1 cellular context compared by ENCODE assay signal in genomic region chr11:86182976-86183584, GRCh38.
TF ChIP-seq lines count a peak whose summit lies in the region.

No MANE protein-coding gene starts in this region.

TF ChIP-seq in K562, 482 proteins besides CTCF, POLR2A, EP300 and RAD21 (continued from another document and continues in another):
- TF ChIP-seq THRB (CRISPR knock-in tag; conservative IDR thresholded peaks at IDR 0.05) (no peak), CXXC5 (CRISPR knock-in tag; IDR thresholded peaks at IDR 0.05) (peak; percentile 76), MYNN (IDR thresholded peaks at IDR 0.05) (peak; percentile 82), MYNN (CRISPR knock-in tag; IDR thresholded peaks at IDR 0.05) (no peak), PHF21A (IDR thresholded peaks at IDR 0.05; ENCODE audit: borderline replicate concordance, low read depth) (no peak), GTF2F1 (IDR thresholded peaks at IDR 0.05; ENCODE audit: low read depth, low read length) (0 out of 2 replicates have a peak, but pooled peaks have one; percentile 59), MAZ (CRISPR knock-in tag; conservative IDR thresholded peaks at IDR 0.05 in 1 of 2, IDR thresholded peaks at IDR 0.05 in 1 of 2) (peak; percentile 53 to 55; a peak in 3 of 4 replicates), NRF1 (conservative IDR thresholded peaks at IDR 0.05 in 1 of 2, IDR thresholded peaks at IDR 0.05 in 1 of 2) (peak in 1 of 2 experiments; percentile 23; a peak in 1 of 4 replicates), OTX1 (CRISPR knock-in tag; IDR thresholded peaks at IDR 0.05) (peak; percentile 80), TRIM24 (IDR thresholded peaks at IDR 0.05) (peak; percentile 72 to 78), STAT6 (CRISPR knock-in tag; IDR thresholded peaks at IDR 0.05) (no peak), C11orf30 (IDR thresholded peaks at IDR 0.05; ENCODE audit: low read depth) (peak; percentile 96), BCL6 (CRISPR knock-in tag; IDR thresholded peaks at IDR 0.05) (peak; percentile 35; the same call in 1 of the 2 replicates), LARP7 (IDR thresholded peaks at IDR 0.05) (peak; percentile 82; the same call in 1 of the 2 replicates), NUFIP1 (IDR thresholded peaks at IDR 0.05; ENCODE audit: partially characterized antibody) (peak; percentile 43), KAT7 (CRISPR knock-in tag; IDR thresholded peaks at IDR 0.05; ENCODE audit: borderline replicate concordance) (no peak; the same call in 1 of the 2 replicates), TOE1 (IDR thresholded peaks at IDR 0.05; ENCODE audit: borderline replicate concordance) (no peak; the same call in 1 of the 2 replicates), TOE1 (CRISPR knock-in tag; IDR thresholded peaks at IDR 0.05; ENCODE audit: borderline replicate concordance, low read depth) (no peak), ASH1L (IDR thresholded peaks at IDR 0.05; ENCODE audit: borderline replicate concordance, low read depth, partially characterized antibody) (peak; percentile 28), HIVEP1 (CRISPR knock-in tag; IDR thresholded peaks at IDR 0.05) (peak; percentile 49; the same call in 1 of the 2 replicates), MEIS2 (IDR thresholded peaks at IDR 0.05; ENCODE audit: partially characterized antibody) (peak; percentile 76), RNF219 (CRISPR knock-in tag; IDR thresholded peaks at IDR 0.05) (no peak), EP400 (IDR thresholded peaks at IDR 0.05) (peak; percentile 87), CBX3 (IDR thresholded peaks at IDR 0.05; ENCODE audit: borderline replicate concordance in 1 of 2, low read length in 2 of 2) (0 out of 3 replicates have a peak, but pooled peaks of 1 of the 2 experiments have one; percentile 10), SMARCA4 (IDR thresholded peaks at IDR 0.05) (peak; percentile 79), L3MBTL2 (IDR thresholded peaks at IDR 0.05) (peak; percentile 93), ETS2 (tag; IDR thresholded peaks at IDR 0.05; ENCODE audit: borderline replicate concordance, poor library complexity, severe bottlenecking) (peak; percentile 54), CC2D1A (IDR thresholded peaks at IDR 0.05) (peak; percentile 28; the same call in 1 of the 2 replicates), TEAD1 (CRISPR knock-in tag; IDR thresholded peaks at IDR 0.05) (peak; percentile 54 to 64; a peak in 2 of 4 replicates), KLF10 (CRISPR knock-in tag; IDR thresholded peaks at IDR 0.05) (no peak), HSF4 (CRISPR knock-in tag; IDR thresholded peaks at IDR 0.05; ENCODE audit: borderline replicate concordance) (peak; percentile 73; the same call in 1 of the 2 replicates), CSDE1 (IDR thresholded peaks at IDR 0.05) (no peak), SMARCE1 (IDR thresholded peaks at IDR 0.05) (peak; percentile 87), ZNF76 (CRISPR knock-in tag; IDR thresholded peaks at IDR 0.05; ENCODE audit: borderline replicate concordance) (0 out of 2 replicates have a peak, but pooled peaks have one; percentile 46), KLF6 (CRISPR knock-in tag; IDR thresholded peaks at IDR 0.05; ENCODE audit: borderline replicate concordance) (peak; percentile 65), TBP (optimal IDR thresholded peaks at IDR 0.05; ENCODE audit: low read depth, low read length) (peak; percentile 49), FOS (IDR thresholded peaks at IDR 0.05; ENCODE audit: extremely low read depth, insufficient read length) (peak; percentile 3), GABPA (tag; conservative IDR thresholded peaks at IDR 0.05; ENCODE audit: low read depth) (peak; percentile 47; the same call in 1 of the 2 replicates), ZNF830 (CRISPR knock-in tag; IDR thresholded peaks at IDR 0.05) (no peak)
- TF ChIP-seq, protein P1, sequence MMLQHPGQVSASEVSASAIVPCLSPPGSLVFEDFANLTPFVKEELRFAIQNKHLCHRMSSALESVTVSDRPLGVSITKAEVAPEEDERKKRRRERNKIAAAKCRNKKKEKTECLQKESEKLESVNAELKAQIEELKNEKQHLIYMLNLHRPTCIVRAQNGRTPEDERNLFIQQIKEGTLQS (IDR thresholded peaks at IDR 0.05) = peak; percentile 84; the same call in 1 of the 2 replicates
- TF ChIP-seq, protein P1 (CRISPR knock-in tag; conservative IDR thresholded peaks at IDR 0.05) = no peak
- TF ChIP-seq, protein P2, sequence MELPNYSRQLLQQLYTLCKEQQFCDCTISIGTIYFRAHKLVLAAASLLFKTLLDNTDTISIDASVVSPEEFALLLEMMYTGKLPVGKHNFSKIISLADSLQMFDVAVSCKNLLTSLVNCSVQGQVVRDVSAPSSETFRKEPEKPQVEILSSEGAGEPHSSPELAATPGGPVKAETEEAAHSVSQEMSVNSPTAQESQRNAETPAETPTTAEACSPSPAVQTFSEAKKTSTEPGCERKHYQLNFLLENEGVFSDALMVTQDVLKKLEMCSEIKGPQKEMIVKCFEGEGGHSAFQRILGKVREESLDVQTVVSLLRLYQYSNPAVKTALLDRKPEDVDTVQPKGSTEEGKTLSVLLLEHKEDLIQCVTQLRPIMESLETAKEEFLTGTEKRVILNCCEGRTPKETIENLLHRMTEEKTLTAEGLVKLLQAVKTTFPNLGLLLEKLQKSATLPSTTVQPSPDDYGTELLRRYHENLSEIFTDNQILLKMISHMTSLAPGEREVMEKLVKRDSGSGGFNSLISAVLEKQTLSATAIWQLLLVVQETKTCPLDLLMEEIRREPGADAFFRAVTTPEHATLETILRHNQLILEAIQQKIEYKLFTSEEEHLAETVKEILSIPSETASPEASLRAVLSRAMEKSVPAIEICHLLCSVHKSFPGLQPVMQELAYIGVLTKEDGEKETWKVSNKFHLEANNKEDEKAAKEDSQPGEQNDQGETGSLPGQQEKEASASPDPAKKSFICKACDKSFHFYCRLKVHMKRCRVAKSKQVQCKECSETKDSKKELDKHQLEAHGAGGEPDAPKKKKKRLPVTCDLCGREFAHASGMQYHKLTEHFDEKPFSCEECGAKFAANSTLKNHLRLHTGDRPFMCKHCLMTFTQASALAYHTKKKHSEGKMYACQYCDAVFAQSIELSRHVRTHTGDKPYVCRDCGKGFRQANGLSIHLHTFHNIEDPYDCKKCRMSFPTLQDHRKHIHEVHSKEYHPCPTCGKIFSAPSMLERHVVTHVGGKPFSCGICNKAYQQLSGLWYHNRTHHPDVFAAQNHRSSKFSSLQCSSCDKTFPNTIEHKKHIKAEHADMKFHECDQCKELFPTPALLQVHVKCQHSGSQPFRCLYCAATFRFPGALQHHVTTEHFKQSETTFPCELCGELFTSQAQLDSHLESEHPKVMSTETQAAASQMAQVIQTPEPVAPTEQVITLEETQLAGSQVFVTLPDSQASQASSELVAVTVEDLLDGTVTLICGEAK (IDR thresholded peaks at IDR 0.05) = peak; percentile 60; the same call in 1 of the 2 replicates
- TF ChIP-seq, protein P2 (CRISPR knock-in tag; IDR thresholded peaks at IDR 0.05) = no peak
- TF ChIP-seq, protein P3, sequence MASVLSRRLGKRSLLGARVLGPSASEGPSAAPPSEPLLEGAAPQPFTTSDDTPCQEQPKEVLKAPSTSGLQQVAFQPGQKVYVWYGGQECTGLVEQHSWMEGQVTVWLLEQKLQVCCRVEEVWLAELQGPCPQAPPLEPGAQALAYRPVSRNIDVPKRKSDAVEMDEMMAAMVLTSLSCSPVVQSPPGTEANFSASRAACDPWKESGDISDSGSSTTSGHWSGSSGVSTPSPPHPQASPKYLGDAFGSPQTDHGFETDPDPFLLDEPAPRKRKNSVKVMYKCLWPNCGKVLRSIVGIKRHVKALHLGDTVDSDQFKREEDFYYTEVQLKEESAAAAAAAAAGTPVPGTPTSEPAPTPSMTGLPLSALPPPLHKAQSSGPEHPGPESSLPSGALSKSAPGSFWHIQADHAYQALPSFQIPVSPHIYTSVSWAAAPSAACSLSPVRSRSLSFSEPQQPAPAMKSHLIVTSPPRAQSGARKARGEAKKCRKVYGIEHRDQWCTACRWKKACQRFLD (CRISPR knock-in tag; IDR thresholded peaks at IDR 0.05) = no peak; the same call in 1 of the 2 replicates
- TF ChIP-seq, protein P4, sequence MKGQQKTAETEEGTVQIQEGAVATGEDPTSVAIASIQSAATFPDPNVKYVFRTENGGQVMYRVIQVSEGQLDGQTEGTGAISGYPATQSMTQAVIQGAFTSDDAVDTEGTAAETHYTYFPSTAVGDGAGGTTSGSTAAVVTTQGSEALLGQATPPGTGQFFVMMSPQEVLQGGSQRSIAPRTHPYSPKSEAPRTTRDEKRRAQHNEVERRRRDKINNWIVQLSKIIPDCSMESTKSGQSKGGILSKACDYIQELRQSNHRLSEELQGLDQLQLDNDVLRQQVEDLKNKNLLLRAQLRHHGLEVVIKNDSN (CRISPR knock-in tag; IDR thresholded peaks at IDR 0.05) = no peak
